20 cellular contexts compared by ENCODE assay signal in the genomic region with DNA sequence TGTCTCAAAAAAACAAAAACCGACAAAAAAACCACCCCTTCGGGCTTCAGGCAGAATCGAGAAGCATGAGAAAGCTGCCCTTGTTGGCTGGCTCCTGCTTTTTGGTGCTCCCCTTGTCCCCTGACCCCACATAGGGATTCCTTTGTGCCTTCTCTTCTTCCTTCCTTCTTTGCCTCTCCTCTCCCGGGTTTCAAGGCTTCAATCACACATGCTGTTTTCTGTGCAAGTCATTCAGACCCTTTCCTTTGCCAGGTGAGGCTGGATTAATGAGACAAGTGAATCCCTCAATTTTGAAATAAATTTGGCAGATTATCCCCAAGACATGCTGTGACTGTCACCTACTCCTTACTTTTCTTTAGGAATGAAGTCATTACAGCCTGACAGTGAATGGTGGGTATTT.
DNase-seq lines count a peak whose midpoint lies in the region; TF ChIP-seq lines count a peak whose summit lies in the region.
"Had no signal": no experiment of that assay in that cellular context is flagged by ENCODE, and none has a peak within 500 bp of the region (broad histone marks: within the 10 kb centered on the region; RNA-seq: fewer than 3 reads in every experiment).

No MANE protein-coding gene starts in this region.

- intact Hi-C loops in sigmoid colon (cut with DNase I) (no loop called here), MCF 10A (cut with micrococcal nuclease) (no loop called here)

- H3K4me1 ChIP-seq in ectodermal cell (ENCODE audit: control insufficient read depth, insufficient read depth, low read length) (peaks cover 19% of the 10 kb centered on the region), neural progenitor cell (peaks cover 40% of the 10 kb centered on the region), sigmoid colon (no peaks in the 10 kb centered on the region)
- H3K4me1 ChIP-seq: BE2C had no signal

- no TSS peak for BruUV-seq in MCF 10A (replicated peaks; lab: Mats Ljungman, UMichigan)

- H3K79me2 ChIP-seq in neural cell (replicated peaks; ENCODE audit: insufficient read depth, low read length) (no peaks in the 10 kb centered on the region), neural progenitor cell (ENCODE audit: low read depth) (peaks cover 9% of the 10 kb centered on the region)

- H3K36me3 Mint-ChIP-seq in neural progenitor cell (peaks cover 41% of the 10 kb centered on the region), MCF 10A (ENCODE audit: insufficient read depth, unreplicated experiment) (no peaks in the 10 kb centered on the region)
- H3K36me3 Mint-ChIP-seq: CD14-positive monocyte; CD4-positive, alpha-beta memory T cell; CD4-positive, CD25-positive, alpha-beta regulatory T cell; CD8-positive, alpha-beta memory T cell had no signal

- no peak overlapping the region for H3K4me3 ChIP-seq in ectodermal cell (ENCODE audit: insufficient read depth, low read depth, low read length)
- H3K4me3 ChIP-seq in neural cell (ENCODE audit: low read length): peak overlapping the region; percentile 2
- H3K4me3 ChIP-seq in neural progenitor cell: peak overlapping the region; percentile 18
- no peak overlapping the region for H3K4me3 ChIP-seq in sigmoid colon
- H3K4me3 ChIP-seq: BLaER1 had no signal

- H3K27ac ChIP-seq in ectodermal cell (ENCODE audit: insufficient read depth, low read depth, low read length, poor library complexity, severe bottlenecking): peak overlapping the region; percentile 59
- peak overlapping the region; percentile 58 for H3K27ac ChIP-seq in neural cell (ENCODE audit: low read length)
- H3K27ac ChIP-seq in neural progenitor cell: peak overlapping the region; percentile 93
- H3K27ac ChIP-seq in sigmoid colon: no peak overlapping the region
- H3K27ac ChIP-seq: BLaER1 had no signal

- POLR2A ChIA-PET in MCF 10A (lab: Yijun Ruan, JAX): no interaction called here

- TF ChIP-seq CTCF in neural cell (IDR thresholded peaks at IDR 0.05; ENCODE audit: poor library complexity, severe bottlenecking) (no peak), neural progenitor cell (IDR thresholded peaks at IDR 0.05) (no peak), sigmoid colon (IDR thresholded peaks at IDR 0.05) (no peak), MCF 10A (IDR thresholded peaks at IDR 0.05; ENCODE audit: unreplicated experiment) (no peak)

- no peak overlapping the region for H3K4me2 ChIP-seq in neural cell (ENCODE audit: low read length)
- peak overlapping the region; percentile 68 for H3K4me2 ChIP-seq in neural progenitor cell
- H3K4me2 ChIP-seq: BLaER1 had no signal

- no peaks in the 10 kb centered on the region for H3K9me2 ChIP-seq in neural cell (ENCODE audit: insufficient read depth, low read length)

- no peak overlapping the region for H3K4me3 Mint-ChIP-seq in neural progenitor cell
- H3K4me3 Mint-ChIP-seq in MCF 10A (ENCODE audit: unreplicated experiment): no peak overlapping the region
- H3K4me3 Mint-ChIP-seq: CD4-positive, alpha-beta memory T cell; CD4-positive, CD25-positive, alpha-beta regulatory T cell had no signal

- H3K27me3 Mint-ChIP-seq in neural progenitor cell (ENCODE audit: insufficient read depth, low read depth) (peaks cover 2% of the 10 kb centered on the region), MCF 10A (ENCODE audit: insufficient read depth, unreplicated experiment) (peaks cover 25% of the 10 kb centered on the region)

- WGBS in ectodermal cell, 2 experiments: 32 to 39% methylated on average over 4 of the region's 4 CpGs
- WGBS in sigmoid colon, 2 donors: 84 to 88% methylated on average over 4 of the region's 4 CpGs

- peaks cover 55% of the 10 kb centered on the region for H3K4me1 Mint-ChIP-seq in neural progenitor cell
- no peaks in the 10 kb centered on the region for H3K4me1 Mint-ChIP-seq in MCF 10A (ENCODE audit: insufficient read depth, unreplicated experiment)
- H3K4me1 Mint-ChIP-seq: CD14-positive monocyte; CD4-positive, alpha-beta memory T cell; CD4-positive, CD25-positive, alpha-beta regulatory T cell; CD8-positive, alpha-beta memory T cell had no signal

- H3F3A ChIP-seq in neural cell (ENCODE audit: insufficient read depth, low read length, poor library complexity, severe bottlenecking) (peaks cover 11% of the 10 kb centered on the region), neural progenitor cell (ENCODE audit: low read depth) (peaks cover 53% of the 10 kb centered on the region)

- TF ChIP-seq RAD21 in neural cell (conservative IDR thresholded peaks at IDR 0.05): no peak

- TF ChIP-seq EP300 in neural cell (conservative IDR thresholded peaks at IDR 0.05; ENCODE audit: poor library complexity, severe bottlenecking) (no peak), sigmoid colon (IDR thresholded peaks at IDR 0.05) (no peak)

- H2AFZ ChIP-seq in neural cell (ENCODE audit: low read depth, low read length): no peak overlapping the region
- no peak overlapping the region for H2AFZ ChIP-seq in neural progenitor cell (replicated peaks)

- CTCF ChIA-PET in MCF 10A (lab: Yijun Ruan, JAX): no interaction called here

- no peaks in the 10 kb centered on the region for H3K27me3 ChIP-seq in ectodermal cell (ENCODE audit: control insufficient read depth, insufficient read depth, low read length, poor library complexity, severe bottlenecking)
- H3K27me3 ChIP-seq in neural cell (ENCODE audit: insufficient read depth, low read depth, low read length): no peaks in the 10 kb centered on the region
- H3K27me3 ChIP-seq in neural progenitor cell: no peaks in the 10 kb centered on the region
- no peaks in the 10 kb centered on the region for H3K27me3 ChIP-seq in sigmoid colon
- H3K27me3 ChIP-seq: BLaER1 had no signal

- no peak overlapping the region for H3K9ac ChIP-seq in neural cell (ENCODE audit: low read length)
- no peak overlapping the region for H3K9ac ChIP-seq in neural progenitor cell
- H3K9ac ChIP-seq: BLaER1 had no signal

- H3K9me3 Mint-ChIP-seq in neural progenitor cell: peaks cover 25% of the 10 kb centered on the region
- H3K9me3 Mint-ChIP-seq in MCF 10A (ENCODE audit: unreplicated experiment): no peaks in the 10 kb centered on the region
- H3K9me3 Mint-ChIP-seq: CD4-positive, alpha-beta memory T cell; CD8-positive, alpha-beta memory T cell had no signal

- H3K36me3 ChIP-seq in ectodermal cell (ENCODE audit: control insufficient read depth, insufficient read depth, low read length): peaks cover 6% of the 10 kb centered on the region
- H3K36me3 ChIP-seq in neural cell (ENCODE audit: insufficient read depth, low read length): no peaks in the 10 kb centered on the region
- peaks cover 5% of the 10 kb centered on the region for H3K36me3 ChIP-seq in neural progenitor cell
- H3K36me3 ChIP-seq in sigmoid colon: no peaks in the 10 kb centered on the region
- H3K36me3 ChIP-seq: BE2C, BLaER1 had no signal

- H3K27ac Mint-ChIP-seq in neural progenitor cell (peak overlapping the region; percentile 73), MCF 10A (ENCODE audit: low read depth, unreplicated experiment) (no peak overlapping the region)
- H3K27ac Mint-ChIP-seq: CD14-positive monocyte; CD4-positive, alpha-beta memory T cell; CD4-positive, CD25-positive, alpha-beta regulatory T cell had no signal

- H4K20me1 ChIP-seq in neural cell (ENCODE audit: insufficient read depth): no peaks in the 10 kb centered on the region
- H4K20me1 ChIP-seq in neural progenitor cell (ENCODE audit: low read depth): no peaks in the 10 kb centered on the region
- H4K20me1 ChIP-seq: BLaER1 had no signal

- no peak for TF ChIP-seq POLR2A in sigmoid colon (IDR thresholded peaks at IDR 0.05)

- H3K9me3 ChIP-seq in ectodermal cell (ENCODE audit: control insufficient read depth, low read length) (no peaks in the 10 kb centered on the region), neural cell (ENCODE audit: low read length) (no peaks in the 10 kb centered on the region), neural progenitor cell (ENCODE audit: low read depth) (peaks cover 12% of the 10 kb centered on the region), sigmoid colon (no peaks in the 10 kb centered on the region)
- H3K9me3 ChIP-seq: BE2C had no signal

- DNase-seq in neural progenitor cell (ENCODE audit: low spot score): peak; percentile 60
- DNase-seq in sigmoid colon: peak; percentile 5
- no peak for DNase-seq in SIG-M5 treated with dmso at 0.1 percent for 504 hours (lab: John Stamatoyannopoulos, UW; ENCODE audit: unreplicated experiment)
- DNase-seq in NCI-H345 treated with DMSO at 0.1 percent for 48 hours (lab: John Stamatoyannopoulos, UW; ENCODE audit: unreplicated experiment): no peak
- DNase-seq in MCF 10A (ENCODE audit: unreplicated experiment): no peak
- no peak for DNase-seq in occipital lobe (lab: John Stamatoyannopoulos, UW)
- DNase-seq: 8988T; ACHN; BE2C; C1 segment of cervical spinal cord; CD4-positive, alpha-beta memory T cell; CD4-positive, CD25-positive, alpha-beta regulatory T cell; CD8-positive, alpha-beta memory T cell; COR-L47; DMS79 treated with DMSO at 0.1 percent for 48 hours; GF-D8 had no signal

TF ChIP-seq in neural cell, 6 proteins besides CTCF, POLR2A, EP300 and RAD21 (continues in another document):
- TF ChIP-seq, protein P1, sequence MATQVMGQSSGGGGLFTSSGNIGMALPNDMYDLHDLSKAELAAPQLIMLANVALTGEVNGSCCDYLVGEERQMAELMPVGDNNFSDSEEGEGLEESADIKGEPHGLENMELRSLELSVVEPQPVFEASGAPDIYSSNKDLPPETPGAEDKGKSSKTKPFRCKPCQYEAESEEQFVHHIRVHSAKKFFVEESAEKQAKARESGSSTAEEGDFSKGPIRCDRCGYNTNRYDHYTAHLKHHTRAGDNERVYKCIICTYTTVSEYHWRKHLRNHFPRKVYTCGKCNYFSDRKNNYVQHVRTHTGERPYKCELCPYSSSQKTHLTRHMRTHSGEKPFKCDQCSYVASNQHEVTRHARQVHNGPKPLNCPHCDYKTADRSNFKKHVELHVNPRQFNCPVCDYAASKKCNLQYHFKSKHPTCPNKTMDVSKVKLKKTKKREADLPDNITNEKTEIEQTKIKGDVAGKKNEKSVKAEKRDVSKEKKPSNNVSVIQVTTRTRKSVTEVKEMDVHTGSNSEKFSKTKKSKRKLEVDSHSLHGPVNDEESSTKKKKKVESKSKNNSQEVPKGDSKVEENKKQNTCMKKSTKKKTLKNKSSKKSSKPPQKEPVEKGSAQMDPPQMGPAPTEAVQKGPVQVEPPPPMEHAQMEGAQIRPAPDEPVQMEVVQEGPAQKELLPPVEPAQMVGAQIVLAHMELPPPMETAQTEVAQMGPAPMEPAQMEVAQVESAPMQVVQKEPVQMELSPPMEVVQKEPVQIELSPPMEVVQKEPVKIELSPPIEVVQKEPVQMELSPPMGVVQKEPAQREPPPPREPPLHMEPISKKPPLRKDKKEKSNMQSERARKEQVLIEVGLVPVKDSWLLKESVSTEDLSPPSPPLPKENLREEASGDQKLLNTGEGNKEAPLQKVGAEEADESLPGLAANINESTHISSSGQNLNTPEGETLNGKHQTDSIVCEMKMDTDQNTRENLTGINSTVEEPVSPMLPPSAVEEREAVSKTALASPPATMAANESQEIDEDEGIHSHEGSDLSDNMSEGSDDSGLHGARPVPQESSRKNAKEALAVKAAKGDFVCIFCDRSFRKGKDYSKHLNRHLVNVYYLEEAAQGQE (IDR thresholded peaks at IDR 0.05; ENCODE audit: borderline replicate concordance): no peak
- TF ChIP-seq MXI1 (conservative IDR thresholded peaks at IDR 0.05; ENCODE audit: poor library complexity, severe bottlenecking) (no peak), POLR2AphosphoS5 (IDR thresholded peaks at IDR 0.05) (no peak), EZH2 (IDR thresholded peaks at IDR 0.05; ENCODE audit: borderline replicate concordance, insufficient read depth, low read length, poor library complexity, severe bottlenecking) (no peak)

Comparison
In these comparisons a context has a peak if more than half of its experiments do, and no peak if none do; other contexts are left out.
1. H3K27ac ChIP-seq: peak in ectodermal cell (single experiment), neural cell (single experiment) and neural progenitor cell (single experiment); none in sigmoid colon (0 of 4).
2. H3K4me3 ChIP-seq: peak in neural cell (single experiment) and neural progenitor cell (single experiment); none in ectodermal cell (single experiment) and sigmoid colon (0 of 4).
3. DNase-seq: peak in neural progenitor cell (single experiment) and sigmoid colon (single experiment); none in SIG-M5 treated with dmso at 0.1 percent for 504 hours (single experiment), NCI-H345 treated with DMSO at 0.1 percent for 48 hours (single experiment), MCF 10A (single experiment) and occipital lobe (single experiment).